In genomic region chr10:132181691-132182425, GRCh38 we compare ENCODE assay signal across 25 cellular contexts. TPM values are rescaled to one million over a fixed set of nuclear protein-coding genes. Genes with fewer than 3 reads are reported as not detected.
"Had no signal": no experiment of that assay in that cellular context is flagged by ENCODE, and none has a peak within 500 bp of the region (broad histone marks: within the 10 kb centered on the region; RNA-seq: fewer than 3 reads in every experiment).

No MANE protein-coding gene starts in this region.

- H3K4me3 ChIP-seq: colonic mucosa, lower lobe of right lung, smooth muscle cell, testis, tibial artery, upper lobe of left lung, uterus had no signal

- H3K4me2 ChIP-seq: smooth muscle cell had no signal

- H3K36me3 ChIP-seq: colonic mucosa, lower lobe of right lung, tibial artery, upper lobe of left lung, uterus had no signal

- H3K9me3 ChIP-seq: colonic mucosa, lower lobe of right lung, testis, tibial artery, upper lobe of left lung, uterus had no signal

- H3K27ac ChIP-seq: colonic mucosa, epithelial cell of prostate, lower lobe of right lung, testis, tibial artery, upper lobe of left lung, uterus had no signal

- ATAC-seq: esophagus mucosa; left ventricle myocardium superior; lower lobe of right lung; naive thymus-derived CD8-positive, alpha-beta T cell; sciatic nerve; stimulated activated memory B cell treated with anti-CD40 and anti-IgM and Interleukin-4, amounts not matched to agents 10 μg/mL and 1 μg/mL and 100 μg/mL, for 72 hours; stimulated activated naive CD8-positive, alpha-beta T cell treated with anti-CD3 and anti-CD28 coated beads, Interleukin-15, Interleukin-2, amounts not matched to agents 100 U/mL and 50 U/mL, for 24 hours had no signal

- DNase-seq: colonic mucosa; effector CD8-positive, alpha-beta T cell; endodermal cell; foreskin fibroblast; hypothalamus; immature natural killer cell; islet precursor cell; left ventricle myocardium superior; lower lobe of right lung; naive thymus-derived CD8-positive, alpha-beta T cell; nephron progenitor cell; nucleus accumbens; stimulated activated CD4-positive, alpha-beta T cell treated with anti-CD3 and anti-CD28 coated beads, Interleukin-2, amount 100 ng/mL, for 24 hours; stimulated activated CD4-positive, alpha-beta T cell treated with anti-CD3 and anti-CD28 coated beads, Interleukin-4, amount 100 ng/mL, for 24 hours; stimulated activated naive CD8-positive, alpha-beta T cell treated with anti-CD3 and anti-CD28 coated beads, Interleukin-15, Interleukin-2, amounts not matched to agents 100 U/mL and 50 U/mL, for 24 hours; substantia nigra; testis; tibial artery; uterus had no signal

- H3K27me3 ChIP-seq: testis had no signal

RNA-seq across cellular contexts. Expression of gene DPYSL4, which starts 4.9 kb away (rescaled TPM):
- polyA plus RNA-seq: immature natural killer cell had no signal
